Comparison of ENCODE assay signal across 7 cellular contexts in the genomic region with DNA sequence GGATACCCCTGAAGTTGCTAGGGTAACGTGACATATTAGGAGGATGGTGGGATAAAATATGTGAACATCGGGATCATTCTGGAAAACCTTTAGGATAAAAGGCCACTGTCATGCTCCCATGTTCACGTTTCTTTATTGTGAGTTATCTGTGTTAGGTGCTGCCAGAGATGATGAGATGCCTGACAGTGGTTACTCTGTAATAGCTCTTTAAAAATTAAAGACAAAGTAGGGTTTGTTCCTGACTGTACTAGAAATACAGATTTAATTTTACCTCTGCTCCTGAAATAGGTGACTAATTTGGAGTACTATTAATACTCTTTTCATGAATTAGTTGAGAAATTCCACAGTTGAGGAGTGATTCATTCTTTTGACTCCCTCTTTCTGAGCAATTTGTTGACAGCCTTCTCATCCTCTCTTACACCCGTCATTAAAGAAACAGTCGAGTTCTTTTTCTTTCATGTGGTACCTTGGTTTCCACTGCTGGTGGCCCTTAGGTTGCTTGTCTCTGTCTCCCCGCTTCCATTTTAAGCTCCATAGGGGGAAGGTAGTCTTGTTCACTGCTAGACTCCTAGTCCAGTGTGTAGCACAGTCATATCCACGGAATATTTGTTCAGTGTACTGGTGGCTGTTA. TPM values are rescaled to one million over a fixed set of nuclear protein-coding genes. Genes with fewer than 3 reads are reported as not detected.
DNase-seq lines count a peak whose midpoint lies in the region; ATAC-seq and TF ChIP-seq lines count a peak whose summit lies in the region.

No MANE protein-coding gene starts in this region.

- peak overlapping the region; percentile 60 for H3K4me2 ChIP-seq in PC-9

- peaks cover 27% of the 10 kb centered on the region for H3K36me3 Mint-ChIP-seq in activated naive CD8-positive, alpha-beta T cell treated with anti-CD3 and anti-CD28 coated beads, Interleukin-2, amount 10 ng/mL, durations not matched to agents 7 days and 5 days
- H3K36me3 Mint-ChIP-seq in memory B cell: peaks cover 18% of the 10 kb centered on the region

- POLR2A ChIA-PET in PC-9 (lab: Charles Lee; ENCODE audit: unreplicated experiment): no interaction called here
- POLR2A ChIA-PET in activated naive CD8-positive, alpha-beta T cell treated with anti-CD3 and anti-CD28 coated beads, Interleukin-2, amount 10 ng/mL, durations not matched to agents 7 days and 5 days (lab: Charles Lee): interaction anchor here (0.7 to 6.3 kb wide), 16 partner anchors 9 to 111 kb away, joined by 3 to 41 read pairs (median 6); partner anchors contain the start of genes CCDC9 and ZC3H4

- no peaks in the 10 kb centered on the region for H3K27me3 ChIP-seq in PC-9 (ENCODE audit: insufficient read depth, low read depth)

- intact Hi-C loops in PC-9 (cut with micrococcal nuclease; ENCODE audit: unreplicated experiment): loop anchor here (10.0 kb wide), 1 partner anchor 356 kb away; the partner anchor contains the start of gene NAPA

- no peaks in the 10 kb centered on the region for H3K9me3 Mint-ChIP-seq in activated naive CD8-positive, alpha-beta T cell treated with anti-CD3 and anti-CD28 coated beads, Interleukin-2, amount 10 ng/mL, durations not matched to agents 7 days and 5 days
- no peaks in the 10 kb centered on the region for H3K9me3 Mint-ChIP-seq in memory B cell

- H3K79me2 ChIP-seq in PC-9 (ENCODE audit: low read depth): peaks cover 54% of the 10 kb centered on the region

- H3K36me3 ChIP-seq in PC-9 (ENCODE audit: low read depth): peaks cover 37% of the 10 kb centered on the region

- no TSS peak for BruUV-seq in PC-9 (replicated peaks; lab: Mats Ljungman, UMichigan)

- H3K4me3 ChIP-seq in PC-9: no peak overlapping the region

- peak overlapping the region; percentile 86 for H3K27ac Mint-ChIP-seq in activated naive CD8-positive, alpha-beta T cell treated with anti-CD3 and anti-CD28 coated beads, Interleukin-2, amount 10 ng/mL, durations not matched to agents 7 days and 5 days
- peak overlapping the region; percentile 3 for H3K27ac Mint-ChIP-seq in memory B cell

- H3F3A ChIP-seq in PC-9 (ENCODE audit: insufficient read depth, low read depth): peaks cover 48% of the 10 kb centered on the region

- H3K27ac ChIP-seq in PC-9: peak overlapping the region; percentile 78
- H3K27ac ChIP-seq in temporal lobe (ENCODE audit: low read depth, low read length): peak overlapping the region; percentile 66

- 0 out of 2 replicates have a peak, but pooled peaks cover 6% of the 10 kb centered on the region for H4K20me1 ChIP-seq in PC-9 (ENCODE audit: insufficient read depth)

- no peaks in the 10 kb centered on the region for H3K9me2 ChIP-seq in PC-9 (ENCODE audit: insufficient read depth)

- no peaks in the 10 kb centered on the region for H3K9me3 ChIP-seq in PC-9 (ENCODE audit: insufficient read depth, low read depth)

- no peak overlapping the region for H2AFZ ChIP-seq in PC-9

- H3K4me3 Mint-ChIP-seq in activated naive CD8-positive, alpha-beta T cell treated with anti-CD3 and anti-CD28 coated beads, Interleukin-2, amount 10 ng/mL, durations not matched to agents 7 days and 5 days: peak overlapping the region; percentile 73
- no peak overlapping the region for H3K4me3 Mint-ChIP-seq in memory B cell

- H3K4me1 Mint-ChIP-seq in activated naive CD8-positive, alpha-beta T cell treated with anti-CD3 and anti-CD28 coated beads, Interleukin-2, amount 10 ng/mL, durations not matched to agents 7 days and 5 days: peaks cover 38% of the 10 kb centered on the region
- peaks cover 18% of the 10 kb centered on the region for H3K4me1 Mint-ChIP-seq in memory B cell

- ATAC-seq in activated naive CD8-positive, alpha-beta T cell treated with anti-CD3 and anti-CD28 coated beads, Interleukin-2, amount 10 ng/mL, durations not matched to agents 7 days and 5 days (ENCODE audit: low read depth): peak; percentile 80
- ATAC-seq in memory B cell (ENCODE audit: low read depth) (no peak), GM18519 (IDR thresholded peaks at IDR 0.05; ENCODE audit: low FRiP score, unreplicated experiment) (no peak)

- peak in 1 of 2 experiments; percentile 49 for DNase-seq in PC-9
- DNase-seq in activated naive CD8-positive, alpha-beta T cell treated with anti-CD3 and anti-CD28 coated beads, Interleukin-2, amount 10 ng/mL, durations not matched to agents 7 days and 5 days: no peak
- DNase-seq in memory B cell (ENCODE audit: low spot score in 2 of 2): no peak
- DNase-seq in DMS53 (lab: John Stamatoyannopoulos, UW): no peak
- no peak for DNase-seq in NCI-H187 treated with DMSO at 0.1 percent for 48 hours (lab: John Stamatoyannopoulos, UW)

- no peak for TF ChIP-seq CTCF in PC-9 (conservative IDR thresholded peaks at IDR 0.05)

- CTCF ChIA-PET in PC-9 (lab: Charles Lee): interaction anchor here (0.5 to 0.7 kb wide), 4 partner anchors 10 to 122 kb away, joined by 3 to 6 read pairs (median 3); no protein-coding TSS in a partner anchor

- H3K4me1 ChIP-seq in PC-9 (replicated peaks; ENCODE audit: insufficient read depth): peaks cover 41% of the 10 kb centered on the region

- H3K27me3 Mint-ChIP-seq in activated naive CD8-positive, alpha-beta T cell treated with anti-CD3 and anti-CD28 coated beads, Interleukin-2, amount 10 ng/mL, durations not matched to agents 7 days and 5 days: no peaks in the 10 kb centered on the region
- H3K27me3 Mint-ChIP-seq in memory B cell: no peaks in the 10 kb centered on the region

RNA-seq across cellular contexts. Expression of gene SAE1, which starts 28.4 kb away (rescaled TPM):
- 133 and 148 TPM in 2 replicates for total RNA-seq in PC-9 (2021)
- total RNA-seq in activated naive CD8-positive, alpha-beta T cell treated with anti-CD3 and anti-CD28 coated beads, Interleukin-2, amount 10 ng/mL, durations not matched to agents 7 days and 5 days: 100 to 1,000 TPM; 108 to 114 TPM
- 73.5 TPM for total RNA-seq in temporal lobe

RNA-seq across cellular contexts. Expression of gene ZC3H4, which starts 45.4 kb away (rescaled TPM):
- total RNA-seq in PC-9 (2021) (41.6 and 51.9 TPM in 2 replicates), temporal lobe (14.0 TPM)
- 10 to 100 TPM; 84.3 to 86.0 TPM for total RNA-seq in activated naive CD8-positive, alpha-beta T cell treated with anti-CD3 and anti-CD28 coated beads, Interleukin-2, amount 10 ng/mL, durations not matched to agents 7 days and 5 days
